2 cellular contexts compared by ENCODE assay signal in genomic region chr12:6916426-6917200, GRCh38.
TF ChIP-seq lines count a peak whose summit lies in the region.

No MANE protein-coding gene starts in this region.

TF ChIP-seq in GM23338, 12 proteins besides CTCF, POLR2A, EP300 and RAD21:
- no peak for TF ChIP-seq CREB1 (CRISPR knock-in tag; IDR thresholded peaks at IDR 0.05; ENCODE audit: low read depth)
- no peak for TF ChIP-seq ZNF462 (CRISPR knock-in tag; IDR thresholded peaks at IDR 0.05)
- no peak for TF ChIP-seq REST (IDR thresholded peaks at IDR 0.05; ENCODE audit: unreplicated experiment)
- no peak for TF ChIP-seq EZH2phosphoT487 (IDR thresholded peaks at IDR 0.05; ENCODE audit: unreplicated experiment)
- TF ChIP-seq ZNF114 (CRISPR knock-in tag; IDR thresholded peaks at IDR 0.05): no peak
- no peak for TF ChIP-seq POLR2AphosphoS5 (IDR thresholded peaks at IDR 0.05; ENCODE audit: low read depth)

TF ChIP-seq in neural cell, 6 proteins besides CTCF, POLR2A, EP300 and RAD21:
- TF ChIP-seq EZH2 (IDR thresholded peaks at IDR 0.05; ENCODE audit: borderline replicate concordance, insufficient read depth, low read length, poor library complexity, severe bottlenecking): no peak
- no peak for TF ChIP-seq POLR2AphosphoS5 (IDR thresholded peaks at IDR 0.05)
- TF ChIP-seq MXI1 (conservative IDR thresholded peaks at IDR 0.05; ENCODE audit: poor library complexity, severe bottlenecking): no peak
- TF ChIP-seq TAF1 (IDR thresholded peaks at IDR 0.05; ENCODE audit: low read depth): no peak
- TF ChIP-seq REST (IDR thresholded peaks at IDR 0.05; ENCODE audit: borderline replicate concordance): no peak
- TF ChIP-seq SMC3 (conservative IDR thresholded peaks at IDR 0.05; ENCODE audit: poor library complexity): no peak
